ENCODE assay signal across 5 cellular contexts in the genomic region with DNA sequence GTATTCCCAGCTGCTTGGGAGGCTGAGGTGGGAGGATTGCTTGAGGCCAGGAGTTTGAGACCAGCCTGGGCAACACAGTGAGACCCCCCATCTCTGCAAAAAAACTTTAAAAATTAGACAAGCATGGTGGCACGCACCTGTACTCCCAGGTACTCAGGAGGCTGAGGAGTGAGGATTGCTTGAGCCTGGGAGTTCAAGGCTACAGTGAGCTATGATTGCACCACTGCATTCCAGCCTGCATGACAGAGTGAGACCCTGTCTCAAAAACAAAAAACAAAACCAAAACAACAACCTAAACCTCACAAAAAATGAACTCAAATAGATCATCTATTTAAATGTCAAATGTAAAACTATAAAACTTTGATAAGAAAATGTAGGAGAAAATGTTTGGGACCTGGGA. TPM values are rescaled to one million over a fixed set of nuclear protein-coding genes. Genes with fewer than 3 reads are reported as not detected.
"Had no signal": no experiment of that assay in that cellular context is flagged by ENCODE, and none has a peak within 500 bp of the region (broad histone marks: within the 10 kb centered on the region; RNA-seq: fewer than 3 reads in every experiment).

No MANE protein-coding gene starts in this region.

RNA-seq across cellular contexts. Expression of a gene that starts 4.1 kb away (rescaled TPM):
- total RNA-seq: MCF 10A had no signal

RNA-seq across cellular contexts. Expression of a gene that starts 57.3 kb away (rescaled TPM):
- total RNA-seq: HT1080, LHCN-M2, MCF 10A, PC-3, SK-MEL-5 had no signal
